In the genomic region with DNA sequence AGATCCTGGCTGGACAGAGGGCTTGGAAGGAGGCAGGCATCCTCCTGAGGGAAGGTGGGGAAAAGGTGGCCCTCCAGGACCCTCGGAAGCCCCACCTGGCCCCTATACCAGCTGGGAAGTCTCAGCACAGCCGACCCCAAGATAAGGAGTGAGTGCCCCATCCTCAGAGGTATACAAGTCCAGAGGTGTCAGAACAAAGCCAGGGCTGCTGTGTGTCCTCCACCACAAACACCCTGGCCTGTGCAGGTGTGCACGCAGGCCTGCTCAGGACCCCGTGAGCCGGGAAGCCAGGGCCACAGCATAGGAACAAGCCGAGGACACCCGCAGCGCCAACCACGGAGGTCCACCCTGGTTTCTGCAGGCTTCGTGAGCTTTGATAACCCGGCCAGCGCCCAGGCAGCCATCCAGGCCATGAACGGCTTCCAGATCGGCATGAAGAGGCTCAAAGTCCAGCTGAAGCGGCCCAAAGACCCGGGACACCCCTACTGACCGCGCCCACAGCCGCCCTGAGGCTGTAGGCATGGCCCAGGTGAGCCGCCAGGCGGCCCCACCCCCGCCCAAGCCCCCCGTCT, we compare ENCODE assay signal across 21 cellular contexts.
"Had no signal": no experiment of that assay in that cellular context is flagged by ENCODE, and none has a peak within 500 bp of the region (broad histone marks: within the 10 kb centered on the region; RNA-seq: fewer than 3 reads in every experiment).

No MANE protein-coding gene starts in this region.

- H3K36me3 ChIP-seq: heart left ventricle, left ventricle myocardium inferior, sigmoid colon, suprapubic skin, thyroid gland, upper lobe of left lung, vagina had no signal

- H3K9me3 Mint-ChIP-seq: nephron had no signal

- H3K27ac ChIP-seq: coronary artery, heart left ventricle, left ventricle myocardium inferior, psoas muscle, sigmoid colon, skin epidermis, suprapubic skin, thyroid gland, upper lobe of left lung, vagina had no signal

- H3K36me3 Mint-ChIP-seq: naive B cell had no signal

- H3K4me3 ChIP-seq: coronary artery, heart left ventricle, left ventricle myocardium inferior, lung, psoas muscle, sigmoid colon, skin epidermis, suprapubic skin, thyroid gland, upper lobe of left lung, vagina had no signal

- DNase-seq: effector CD8-positive, alpha-beta T cell; foreskin melanocyte; heart left ventricle; hypothalamus; islet precursor cell; left ventricle myocardium inferior; mesenchymal stem cell; midbrain; naive B cell; psoas muscle; sigmoid colon; stimulated activated CD4-positive, alpha-beta T cell treated with anti-CD3 and anti-CD28 coated beads, Interleukin-12 subunit alpha, Interleukin-12 subunit beta, amount 100 ng/mL, for 4 hours; stimulated activated naive CD4-positive, alpha-beta T cell; thyroid gland; upper lobe of left lung had no signal

- H3K9me3 ChIP-seq: heart left ventricle, left ventricle myocardium inferior, psoas muscle, sigmoid colon, suprapubic skin, thyroid gland, upper lobe of left lung, vagina had no signal

- H3K4me1 ChIP-seq: heart left ventricle, left ventricle myocardium inferior, psoas muscle, sigmoid colon, suprapubic skin, thyroid gland, upper lobe of left lung, vagina had no signal

- ATAC-seq: heart left ventricle, psoas muscle had no signal

- H3K4me1 Mint-ChIP-seq: naive B cell, nephron had no signal

- H3K27ac Mint-ChIP-seq: nephron had no signal

- H3K4me3 Mint-ChIP-seq: naive B cell, nephron had no signal

- H3K27me3 ChIP-seq: thyroid gland, upper lobe of left lung, vagina had no signal
